ENCODE assay signal across 15 cellular contexts in the genomic region with DNA sequence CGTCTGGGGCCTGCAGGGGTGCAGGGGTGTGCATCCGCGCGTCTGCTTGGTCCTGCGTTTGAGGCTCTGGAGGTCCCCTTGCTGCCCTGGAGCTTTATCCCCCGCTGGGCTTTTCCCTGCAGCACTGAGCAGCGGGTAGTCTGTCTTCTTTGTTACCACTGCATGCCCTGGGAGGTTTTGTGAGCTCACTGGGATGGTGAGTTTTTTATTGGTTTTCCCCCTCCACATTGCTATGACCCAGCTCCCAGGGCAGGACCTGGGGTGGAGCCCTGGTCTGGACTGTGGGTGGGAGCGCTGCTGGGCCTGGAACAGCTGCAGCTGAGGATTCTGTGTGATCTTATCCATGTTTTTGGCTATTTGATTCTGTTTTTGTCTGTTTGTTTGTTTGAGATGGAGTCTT. TPM values are rescaled to one million over a fixed set of nuclear protein-coding genes. Genes with fewer than 3 reads are reported as not detected.
DNase-seq lines count a peak whose midpoint lies in the region; FAIRE-seq and TF ChIP-seq lines count a peak whose summit lies in the region.
"Had no signal": no experiment of that assay in that cellular context is flagged by ENCODE, and none has a peak within 500 bp of the region (broad histone marks: within the 10 kb centered on the region; RNA-seq: fewer than 3 reads in every experiment).

No MANE protein-coding gene starts in this region.

- H3K18ac ChIP-seq in mesenchymal stem cell (ENCODE audit: low read depth in 1 of 2, low read length in 2 of 2), result no peak overlapping the region

- H4K20me1 ChIP-seq in hepatocyte (ENCODE audit: insufficient read depth, poor library complexity, severe bottlenecking), result no peaks in the 10 kb centered on the region

- DNase-seq in EL, result peak; percentile 37
- DNase-seq in RCC 7860 (ENCODE audit: low spot score), result peak; percentile 49
- DNase-seq in mesenchymal stem cell, result no peak
- no peak for DNase-seq in ascending aorta (ENCODE audit: low spot score in 2 of 2)
- no peak for DNase-seq in NCI-H187 (lab: John Stamatoyannopoulos, UW)
- DNase-seq in hepatocyte (ENCODE audit: low spot score), result no peak
- DNase-seq: activated CD8-positive, alpha-beta T cell treated with anti-CD3 and anti-CD28 coated beads, Interleukin-2, amount 10 ng/mL, durations not matched to agents 7 days and 5 days; activated naive CD4-positive, alpha-beta T cell treated with anti-CD3 and anti-CD28 coated beads for 36 hours; MG63; naive B cell; NCI-H2171 treated with DMSO at 0.1 percent for 48 hours; PC-3 had no signal

- H3K4me2 ChIP-seq in mesenchymal stem cell (ENCODE audit: low read length, poor library complexity, severe bottlenecking) (peak overlapping the region; percentile 44), hepatocyte (no peak overlapping the region)

- H3K79me2 ChIP-seq in hepatocyte, result peaks cover 16% of the 10 kb centered on the region

- no peak overlapping the region for H3K23ac ChIP-seq in mesenchymal stem cell (ENCODE audit: low read length in 2 of 2)

- H2BK12ac ChIP-seq in mesenchymal stem cell (ENCODE audit: low read length in 2 of 2), result no peak overlapping the region

- H2BK15ac ChIP-seq in mesenchymal stem cell (ENCODE audit: low read depth, poor library complexity, severe bottlenecking), result no peak overlapping the region

- H3K27ac ChIP-seq in mesenchymal stem cell (ENCODE audit: low read length, poor library complexity, severe bottlenecking) (peak overlapping the region; percentile 96), ascending aorta (no peak overlapping the region), hepatocyte (no peak overlapping the region)

- H3K36me3 ChIP-seq in mesenchymal stem cell (ENCODE audit: control insufficient read depth in 1 of 2, insufficient read depth in 2 of 2, low read depth in 1 of 2, low read length in 2 of 2) (peaks cover 0 to 5% of the 10 kb centered on the region in 2 experiments), ascending aorta (no peaks in the 10 kb centered on the region), hepatocyte (replicated peaks; ENCODE audit: insufficient read depth, low read depth) (no peaks in the 10 kb centered on the region)

- no peak overlapping the region for H4K91ac ChIP-seq in mesenchymal stem cell (ENCODE audit: low read length)

- peak overlapping the region; percentile 98 for H2AK5ac ChIP-seq in mesenchymal stem cell (ENCODE audit: low read length, severe bottlenecking)

- H2BK5ac ChIP-seq in mesenchymal stem cell (ENCODE audit: low read depth, low read length, poor library complexity, severe bottlenecking), result peak overlapping the region; percentile 74

- peak overlapping the region; percentile 17 to 19 for H3K4ac ChIP-seq in mesenchymal stem cell (ENCODE audit: low read depth in 1 of 2, low read length in 2 of 2)

- no peak for FAIRE-seq in RCC 7860 (lab: Jason Lieb, UNC)

- intact Hi-C loops in ascending aorta (cut with DNase I), result loop anchor here (10.0 kb wide), 1 partner anchor 1009 kb away; a partner anchor contains a TSS

- H3K4me3 ChIP-seq in mesenchymal stem cell (ENCODE audit: insufficient read depth in 1 of 2, low read depth in 1 of 2, low read length in 2 of 2), result peak overlapping the region in 1 of 2 experiments; percentile 44
- H3K4me3 ChIP-seq in ascending aorta, result no peak overlapping the region
- no peak overlapping the region for H3K4me3 ChIP-seq in hepatocyte
- H3K4me3 ChIP-seq: MG63 had no signal

- H3K9me3 ChIP-seq in mesenchymal stem cell (ENCODE audit: control insufficient read depth, low read length) (no peaks in the 10 kb centered on the region), ascending aorta (no peaks in the 10 kb centered on the region), hepatocyte (ENCODE audit: low read depth) (no peaks in the 10 kb centered on the region)
- H3K9me3 ChIP-seq: MG63 had no signal

- H3K27me3 ChIP-seq in mesenchymal stem cell (ENCODE audit: control insufficient read depth in 1 of 2, insufficient read depth in 1 of 2, low read length in 2 of 2) (no peaks in the 10 kb centered on the region), ascending aorta (no peaks in the 10 kb centered on the region), hepatocyte (no peaks in the 10 kb centered on the region)
- H3K27me3 ChIP-seq: MG63 had no signal

- H3K4me1 ChIP-seq in mesenchymal stem cell (ENCODE audit: control insufficient read depth, insufficient read depth, low read depth, low read length) (peaks cover 45% of the 10 kb centered on the region), ascending aorta (peaks cover 8 to 11% of the 10 kb centered on the region in 2 donors), hepatocyte (ENCODE audit: insufficient read depth) (peaks cover 13% of the 10 kb centered on the region)

- WGBS in mesenchymal stem cell, result 49% methylated on average over 8 of the region's 8 CpGs
- 45% methylated on average over 7 of the region's 8 CpGs for WGBS in hepatocyte (ENCODE audit: low lambda C conversion rate, missing lambda C conversion rate)

- no peaks in the 10 kb centered on the region for H3K9me2 ChIP-seq in hepatocyte (replicated peaks; ENCODE audit: insufficient read depth)

- H3K79me1 ChIP-seq in mesenchymal stem cell (replicated peaks; ENCODE audit: low read length, poor library complexity, severe bottlenecking), result peaks cover 6% of the 10 kb centered on the region

- H2BK120ac ChIP-seq in mesenchymal stem cell (ENCODE audit: low read depth, low read length), result no peak overlapping the region

- no peak for TF ChIP-seq CTCF in ascending aorta (IDR thresholded peaks at IDR 0.05)
- TF ChIP-seq CTCF in hepatocyte (IDR thresholded peaks at IDR 0.05; ENCODE audit: poor library complexity), result no peak

- H3K14ac ChIP-seq in mesenchymal stem cell (ENCODE audit: low read length in 2 of 2), result no peak overlapping the region

- H4K8ac ChIP-seq in mesenchymal stem cell (ENCODE audit: low read length), result peak overlapping the region; percentile 14

- peak overlapping the region; percentile 71 for H3K9ac ChIP-seq in mesenchymal stem cell (ENCODE audit: low read length)

- no peak overlapping the region for H2AFZ ChIP-seq in mesenchymal stem cell (ENCODE audit: low read depth, low read length)
- no peak overlapping the region for H2AFZ ChIP-seq in hepatocyte

RNA-seq across cellular contexts. Expression of a gene that starts 2.8 kb away (rescaled TPM):
- polyA plus RNA-seq in mesenchymal stem cell (2013, experiment 1 of 2), result 7.0 TPM
- 6.6 TPM for polyA plus RNA-seq in mesenchymal stem cell (2013, experiment 2 of 2)
- total RNA-seq in ascending aorta (13.2 TPM), hepatocyte (2.2 and 4.7 TPM in 2 replicates)
- 1.0 and 1.2 TPM in 2 replicates for polyA plus RNA-seq in hepatocyte

RNA-seq across cellular contexts. Expression of a gene that starts 9.1 kb away (rescaled TPM):
- polyA plus RNA-seq in mesenchymal stem cell (2013, experiment 1 of 2), result not detected
- polyA plus RNA-seq in mesenchymal stem cell (2013, experiment 2 of 2), result not detected
- not detected for total RNA-seq in ascending aorta
- not detected in 2 replicates for total RNA-seq in hepatocyte
- polyA plus RNA-seq in hepatocyte, result not detected in 2 replicates
- total RNA-seq: activated CD8-positive, alpha-beta T cell treated with anti-CD3 and anti-CD28 coated beads, Interleukin-2, amount 10 ng/mL, durations not matched to agents 7 days and 5 days; activated naive CD4-positive, alpha-beta T cell treated with anti-CD3 and anti-CD28 coated beads for 36 hours; cerebellum; fibroblast of lung; G401; PC-3 had no signal
- polyA plus RNA-seq: fibroblast of lung had no signal

RNA-seq across cellular contexts. Expression of a gene that starts 11.4 kb away (rescaled TPM):
- 106 TPM for polyA plus RNA-seq in mesenchymal stem cell (2013, experiment 1 of 2)
- polyA plus RNA-seq in mesenchymal stem cell (2013, experiment 2 of 2), result 108 TPM
- total RNA-seq in ascending aorta (21.6 TPM), hepatocyte (14.0 and 22.3 TPM in 2 replicates)
- 40.3 and 43.6 TPM in 2 replicates for polyA plus RNA-seq in hepatocyte

RNA-seq across cellular contexts. Expression of a gene that starts 12.2 kb away (rescaled TPM):
- polyA plus RNA-seq in mesenchymal stem cell (2013, experiment 1 of 2), result 54.6 TPM
- polyA plus RNA-seq in mesenchymal stem cell (2013, experiment 2 of 2), result 52.1 TPM
- total RNA-seq in ascending aorta (96.7 TPM), hepatocyte (79.3 and 90.4 TPM in 2 replicates)
- polyA plus RNA-seq in hepatocyte, result 64.2 and 72.2 TPM in 2 replicates

RNA-seq across cellular contexts. Expression of a gene that starts 14.6 kb away (rescaled TPM):
- polyA plus RNA-seq in mesenchymal stem cell (2013, experiment 1 of 2), result 29.2 TPM
- 27.1 TPM for polyA plus RNA-seq in mesenchymal stem cell (2013, experiment 2 of 2)
- total RNA-seq in ascending aorta (22.4 TPM), hepatocyte (0.04 and 0.80 TPM in 2 replicates)
- polyA plus RNA-seq in hepatocyte, result 3.2 and 5.1 TPM in 2 replicates
- total RNA-seq: PC-3 had no signal

Comparison
In these comparisons a context has a peak if more than half of its experiments do, and no peak if none do; other contexts are left out.
1. DNase-seq: peak in EL (single experiment) and RCC 7860 (single experiment); none in mesenchymal stem cell (single experiment), ascending aorta (0 of 2), NCI-H187 (0 of 2) and hepatocyte (single experiment).